2 cellular contexts compared by ENCODE assay signal in genomic region chr16:72295914-72296313, GRCh38.
TF ChIP-seq lines count a peak whose summit lies in the region.

No MANE protein-coding gene starts in this region.

TF ChIP-seq in HepG2, 621 proteins besides CTCF, POLR2A, EP300 and RAD21 (continued from another document):
- TF ChIP-seq SALL1 (CRISPR knock-in tag; IDR thresholded peaks at IDR 0.05) (no peak), MAFK (conservative IDR thresholded peaks at IDR 0.05 in 1 of 2, IDR thresholded peaks at IDR 0.05 in 1 of 2; ENCODE audit: low read length in 2 of 2) (peak; percentile 85 to 87)

TF ChIP-seq in K562, 482 proteins besides CTCF, POLR2A, EP300 and RAD21 (continued from another document):
- TF ChIP-seq MAFF (IDR thresholded peaks at IDR 0.05; ENCODE audit: low read length) (peak; percentile 38; the same call in 1 of the 2 replicates), ZNF316 (IDR thresholded peaks at IDR 0.05) (peak; percentile 33; the same call in 1 of the 2 replicates), ZEB2 (IDR thresholded peaks at IDR 0.05) (no peak), ZNF668 (CRISPR knock-in tag; IDR thresholded peaks at IDR 0.05) (no peak)
